ENCODE assay signal across 8 cellular contexts in genomic region chr11:693415-693831, GRCh38. TPM values are rescaled to one million over a fixed set of nuclear protein-coding genes. Genes with fewer than 3 reads are reported as not detected.
DNase-seq lines count a peak whose midpoint lies in the region; ATAC-seq and TF ChIP-seq lines count a peak whose summit lies in the region.

No MANE protein-coding gene starts in this region.

- H3K27ac ChIP-seq in temporal lobe (ENCODE audit: low read depth, low read length) = peak overlapping the region; percentile 44

- H3K9me3 Mint-ChIP-seq in activated CD4-positive, alpha-beta T cell treated with anti-CD3 and anti-CD28 coated beads, Interleukin-2, amount 10 ng/mL, durations not matched to agents 24 days and 14 days = no peaks in the 10 kb centered on the region

- H3K4me3 Mint-ChIP-seq in activated CD4-positive, alpha-beta T cell treated with anti-CD3 and anti-CD28 coated beads, Interleukin-2, amount 10 ng/mL, durations not matched to agents 24 days and 14 days = peak overlapping the region; percentile 90
- peak overlapping the region; percentile 85 for H3K4me3 Mint-ChIP-seq in T-helper 17 cell

- no peaks in the 10 kb centered on the region for H3K9me3 ChIP-seq in T-helper 17 cell (ENCODE audit: control insufficient read depth, low read length, poor library complexity, severe bottlenecking)

- DNase-seq in activated CD4-positive, alpha-beta T cell treated with anti-CD3 and anti-CD28 coated beads, Interleukin-2, amount 10 ng/mL, durations not matched to agents 24 days and 14 days = peak; percentile 69
- DNase-seq in activated CD4-positive, alpha-beta T cell treated with anti-CD3 and anti-CD28 coated beads, Interleukin-2, amount 50 U/mL, for 48 hours = no peak
- DNase-seq in T-helper 17 cell = no peak
- DNase-seq in fibroblast of pulmonary artery (ENCODE audit: low read depth) = no peak
- no peak for DNase-seq in NCI-H2029 (lab: John Stamatoyannopoulos, UW)
- DNase-seq in epidermal melanocyte (ENCODE audit: insufficient read length, low spot score) = no peak

- no peaks in the 10 kb centered on the region for H3K27me3 Mint-ChIP-seq in activated CD4-positive, alpha-beta T cell treated with anti-CD3 and anti-CD28 coated beads, Interleukin-2, amount 10 ng/mL, durations not matched to agents 24 days and 14 days
- no peaks in the 10 kb centered on the region for H3K27me3 Mint-ChIP-seq in T-helper 17 cell

- ATAC-seq in T-helper 17 cell = no peak
- ATAC-seq in GM18517 (IDR thresholded peaks at IDR 0.05; ENCODE audit: unreplicated experiment) = no peak

- no peak for TF ChIP-seq CTCF in fibroblast of pulmonary artery (IDR thresholded peaks at IDR 0.05; ENCODE audit: low read length, missing control alignments)

- H3K4me1 Mint-ChIP-seq in activated CD4-positive, alpha-beta T cell treated with anti-CD3 and anti-CD28 coated beads, Interleukin-2, amount 10 ng/mL, durations not matched to agents 24 days and 14 days = peaks cover 45% of the 10 kb centered on the region
- peaks cover 35% of the 10 kb centered on the region for H3K4me1 Mint-ChIP-seq in T-helper 17 cell

- intact Hi-C loops in activated CD4-positive, alpha-beta T cell treated with anti-CD3 and anti-CD28 coated beads, Interleukin-2, amount 10 ng/mL, durations not matched to agents 24 days and 14 days (cut with micrococcal nuclease) = no loop called here

- peak overlapping the region; percentile 90 for H3K27ac Mint-ChIP-seq in activated CD4-positive, alpha-beta T cell treated with anti-CD3 and anti-CD28 coated beads, Interleukin-2, amount 10 ng/mL, durations not matched to agents 24 days and 14 days
- H3K27ac Mint-ChIP-seq in T-helper 17 cell = peak overlapping the region; percentile 97

- H3K36me3 Mint-ChIP-seq in activated CD4-positive, alpha-beta T cell treated with anti-CD3 and anti-CD28 coated beads, Interleukin-2, amount 10 ng/mL, durations not matched to agents 24 days and 14 days (ENCODE audit: low read depth) = peaks cover 18% of the 10 kb centered on the region
- H3K36me3 Mint-ChIP-seq in T-helper 17 cell (ENCODE audit: low read depth) = no peaks in the 10 kb centered on the region

- H3K4me3 ChIP-seq in fibroblast of pulmonary artery (replicated peaks; ENCODE audit: low read depth, low read length) = peak overlapping the region; percentile 63

RNA-seq across cellular contexts. Expression of gene DEAF1, which starts 1.6 kb away (rescaled TPM):
- total RNA-seq in activated CD4-positive, alpha-beta T cell treated with anti-CD3 and anti-CD28 coated beads, Interleukin-2, amount 10 ng/mL, durations not matched to agents 24 days and 14 days = 66.3 and 73.9 TPM in 2 replicates
- total RNA-seq in T-helper 17 cell (10 to 100 TPM; 55.3 to 77.1 TPM), temporal lobe (41.1 TPM)

RNA-seq across cellular contexts. Expression of gene TMEM80, which starts 2.2 kb away (rescaled TPM):
- total RNA-seq in activated CD4-positive, alpha-beta T cell treated with anti-CD3 and anti-CD28 coated beads, Interleukin-2, amount 10 ng/mL, durations not matched to agents 24 days and 14 days = 12.3 and 12.5 TPM in 2 replicates
- total RNA-seq in T-helper 17 cell (10 to 100 TPM; 20.8 to 21.3 TPM), temporal lobe (7.4 TPM)

RNA-seq across cellular contexts. Expression of gene EPS8L2, which starts 12.6 kb away (rescaled TPM):
- total RNA-seq in activated CD4-positive, alpha-beta T cell treated with anti-CD3 and anti-CD28 coated beads, Interleukin-2, amount 10 ng/mL, durations not matched to agents 24 days and 14 days = 15.3 and 19.8 TPM in 2 replicates
- total RNA-seq in T-helper 17 cell (10 to 100 TPM in 1 of 2 donors, 1 to 10 TPM in 1; 6.8 to 11.7 TPM), temporal lobe (1.2 TPM)

RNA-seq across cellular contexts. Expression of gene TALDO1, which starts 53.8 kb away (rescaled TPM):
- 265 and 279 TPM in 2 replicates for total RNA-seq in activated CD4-positive, alpha-beta T cell treated with anti-CD3 and anti-CD28 coated beads, Interleukin-2, amount 10 ng/mL, durations not matched to agents 24 days and 14 days
- total RNA-seq in T-helper 17 cell (100 to 1,000 TPM in 1 of 2 donors, 10 to 100 TPM in 1; 60.4 to 102 TPM), temporal lobe (56.3 TPM)

RNA-seq across cellular contexts. Expression of gene DRD4, which starts 56.4 kb away (rescaled TPM):
- 0.14 and 0.28 TPM in 2 replicates for total RNA-seq in activated CD4-positive, alpha-beta T cell treated with anti-CD3 and anti-CD28 coated beads, Interleukin-2, amount 10 ng/mL, durations not matched to agents 24 days and 14 days
- under 1 TPM; 0.40 to 0.89 TPM for total RNA-seq in T-helper 17 cell
- not detected for total RNA-seq in temporal lobe
